ENCODE assay signal across 3 cellular contexts in the genomic region with DNA sequence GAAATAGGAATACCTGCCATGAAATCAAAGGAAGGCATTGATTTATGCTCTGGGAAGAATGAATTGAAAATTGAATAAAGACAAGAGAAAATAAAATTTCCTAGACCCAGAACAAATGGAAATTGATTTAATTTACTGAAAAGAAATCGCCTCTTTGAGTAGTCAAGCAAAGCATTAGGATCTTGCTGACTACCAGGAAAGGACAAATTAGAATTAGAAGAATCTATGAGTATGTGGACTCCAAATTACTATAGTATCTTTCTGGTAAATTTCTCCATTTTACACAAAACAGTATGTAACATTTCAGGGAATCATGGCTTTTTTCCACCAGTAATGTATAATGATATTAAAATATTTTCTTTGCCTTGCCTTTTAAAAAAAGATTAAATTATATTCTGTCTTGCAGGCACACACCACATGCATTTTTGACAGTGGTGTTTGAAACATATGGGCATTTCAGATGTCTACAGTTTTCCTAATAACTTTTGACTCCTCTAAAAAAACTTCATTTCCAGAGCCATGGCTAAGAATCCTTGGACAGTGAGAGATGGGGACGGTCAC.
"Had no signal": no experiment of that assay in that cellular context is flagged by ENCODE, and none has a peak within 500 bp of the region (broad histone marks: within the 10 kb centered on the region; RNA-seq: fewer than 3 reads in every experiment).

No MANE protein-coding gene starts in this region.

- ATAC-seq: GM12878 had no signal

- DNase-seq: GDM1, GF-D8 had no signal

- H3K4me3 ChIP-seq: GM12878 had no signal
